In the genomic region with DNA sequence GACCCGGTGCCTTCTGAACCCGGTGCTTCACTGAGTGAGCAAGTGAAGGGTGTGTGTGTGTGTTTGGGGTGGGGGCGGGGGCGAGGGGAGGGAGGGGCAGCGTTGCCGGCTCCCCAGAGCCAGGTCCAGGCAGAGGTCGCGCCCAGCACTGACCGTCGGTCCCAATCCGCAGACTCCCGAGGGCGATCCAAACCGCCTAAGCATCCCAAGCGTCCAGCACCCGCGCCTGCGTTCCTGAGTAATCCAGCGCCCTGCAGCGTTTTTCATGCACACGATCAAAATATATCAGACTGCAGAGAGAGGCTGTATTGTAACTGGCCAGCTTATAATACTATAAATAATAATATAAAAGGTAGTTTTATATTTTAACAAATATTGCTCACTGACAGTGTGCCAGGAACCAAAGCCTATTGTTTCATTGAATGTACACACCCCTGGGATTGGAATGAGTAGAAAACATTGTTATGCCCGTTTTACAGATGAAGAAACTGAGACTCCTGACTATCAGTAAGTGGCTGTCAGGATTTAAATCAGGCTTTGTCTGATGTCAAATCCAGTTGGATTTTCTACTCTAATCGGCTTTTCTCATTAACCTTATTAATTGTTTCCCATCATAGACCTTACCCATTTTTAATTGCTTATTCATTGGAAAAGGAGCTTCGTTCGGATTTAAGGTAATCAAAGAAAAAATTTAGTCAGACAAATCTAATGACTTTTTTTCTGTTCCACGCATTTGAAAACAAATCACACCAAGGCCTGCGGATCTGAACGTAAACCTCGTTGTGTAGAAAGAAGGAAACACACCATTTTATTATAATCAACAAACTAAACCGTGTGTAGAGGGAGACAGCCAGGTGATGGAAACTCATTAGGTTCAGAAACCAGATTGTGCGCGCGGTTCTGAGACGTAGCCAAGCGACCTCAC, we compare ENCODE assay signal across 8 cellular contexts. TPM values are rescaled to one million over a fixed set of nuclear protein-coding genes. Genes with fewer than 3 reads are reported as not detected.
DNase-seq lines count a peak whose midpoint lies in the region; ATAC-seq and TF ChIP-seq lines count a peak whose summit lies in the region.

No MANE protein-coding gene starts in this region.

- POLR2A ChIA-PET in activated naive CD8-positive, alpha-beta T cell treated with anti-CD3 and anti-CD28 coated beads, Interleukin-2, amount 10 ng/mL, durations not matched to agents 7 days and 5 days (lab: Charles Lee) = interaction anchor here (0.9 kb wide), 1 partner anchor 819 kb away, joined by 3 read pairs; no protein-coding TSS in a partner anchor

- ATAC-seq in HG03039 (IDR thresholded peaks at IDR 0.05; ENCODE audit: unreplicated experiment) = peak; percentile 1
- peak; percentile 5 for ATAC-seq in activated naive CD8-positive, alpha-beta T cell treated with anti-CD3 and anti-CD28 coated beads, Interleukin-2, amount 10 ng/mL, durations not matched to agents 7 days and 5 days (ENCODE audit: low read depth)
- ATAC-seq in GM19397 (IDR thresholded peaks at IDR 0.05; ENCODE audit: unreplicated experiment) = no peak

- H3K9me3 Mint-ChIP-seq in activated naive CD8-positive, alpha-beta T cell treated with anti-CD3 and anti-CD28 coated beads, Interleukin-2, amount 10 ng/mL, durations not matched to agents 7 days and 5 days = no peaks in the 10 kb centered on the region
- H3K9me3 Mint-ChIP-seq in nephron progenitor cell = peaks cover 24% of the 10 kb centered on the region

- TF ChIP-seq CTCF in nephron progenitor cell (IDR thresholded peaks at IDR 0.05) = no peak

- peaks cover 79% of the 10 kb centered on the region for H3K27me3 Mint-ChIP-seq in activated naive CD8-positive, alpha-beta T cell treated with anti-CD3 and anti-CD28 coated beads, Interleukin-2, amount 10 ng/mL, durations not matched to agents 7 days and 5 days
- H3K27me3 Mint-ChIP-seq in nephron progenitor cell (ENCODE audit: low read depth, poor library complexity) = peaks cover 76% of the 10 kb centered on the region

- DNase-seq in Daoy (ENCODE audit: low read depth) (peak; percentile 30), nephron progenitor cell (no peak), HPDE6-E6E7 (ENCODE audit: extremely low spot score) (no peak), OCI-M2 (lab: John Stamatoyannopoulos, UW; ENCODE audit: unreplicated experiment) (no peak), KG1 (lab: John Stamatoyannopoulos, UW) (no peak)
- no peak for DNase-seq in activated naive CD8-positive, alpha-beta T cell treated with anti-CD3 and anti-CD28 coated beads, Interleukin-2, amount 10 ng/mL, durations not matched to agents 7 days and 5 days

- H3K36me3 Mint-ChIP-seq in activated naive CD8-positive, alpha-beta T cell treated with anti-CD3 and anti-CD28 coated beads, Interleukin-2, amount 10 ng/mL, durations not matched to agents 7 days and 5 days = peaks cover 2% of the 10 kb centered on the region
- H3K36me3 Mint-ChIP-seq in nephron progenitor cell (ENCODE audit: low read depth) = peaks cover 5% of the 10 kb centered on the region

- peak overlapping the region; percentile 79 for H3K4me3 Mint-ChIP-seq in activated naive CD8-positive, alpha-beta T cell treated with anti-CD3 and anti-CD28 coated beads, Interleukin-2, amount 10 ng/mL, durations not matched to agents 7 days and 5 days
- H3K4me3 Mint-ChIP-seq in nephron progenitor cell = peak overlapping the region; percentile 86

- H3K27ac Mint-ChIP-seq in activated naive CD8-positive, alpha-beta T cell treated with anti-CD3 and anti-CD28 coated beads, Interleukin-2, amount 10 ng/mL, durations not matched to agents 7 days and 5 days = no peak overlapping the region
- H3K27ac Mint-ChIP-seq in nephron progenitor cell = no peak overlapping the region

- peaks cover 26% of the 10 kb centered on the region for H3K4me1 Mint-ChIP-seq in activated naive CD8-positive, alpha-beta T cell treated with anti-CD3 and anti-CD28 coated beads, Interleukin-2, amount 10 ng/mL, durations not matched to agents 7 days and 5 days
- peaks cover 29% of the 10 kb centered on the region for H3K4me1 Mint-ChIP-seq in nephron progenitor cell

RNA-seq across cellular contexts. Expression of a gene that starts 4.0 kb away (rescaled TPM):
- total RNA-seq in Daoy (2014; rRNA removed; shearing (Covaris generic)) = 0.06 TPM in 1 of 2 replicates, not detected in the other
- not detected for total RNA-seq in activated naive CD8-positive, alpha-beta T cell treated with anti-CD3 and anti-CD28 coated beads, Interleukin-2, amount 10 ng/mL, durations not matched to agents 7 days and 5 days
